18 cellular contexts compared by ENCODE assay signal in the genomic region with DNA sequence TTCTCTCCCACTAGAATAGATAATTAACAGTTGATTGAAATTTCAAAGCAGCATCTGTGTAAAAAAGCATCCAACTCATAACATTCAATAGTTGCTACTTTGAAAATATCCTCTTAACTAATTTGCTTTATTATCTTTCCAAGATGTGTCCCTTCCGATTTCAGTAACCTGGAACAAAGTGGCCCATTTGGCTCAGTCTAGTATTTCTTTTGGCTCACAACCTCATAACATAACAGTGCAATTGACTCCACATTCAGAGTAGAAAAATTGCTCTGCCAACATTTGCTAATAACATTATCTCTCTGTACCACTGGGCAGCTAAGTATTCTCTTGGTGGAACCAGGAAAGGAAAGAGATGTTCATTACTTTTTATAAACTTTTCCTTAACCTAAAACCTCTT.
DNase-seq lines count a peak whose midpoint lies in the region; ATAC-seq and TF ChIP-seq lines count a peak whose summit lies in the region.
"Had no signal": no experiment of that assay in that cellular context is flagged by ENCODE, and none has a peak within 500 bp of the region (broad histone marks: within the 10 kb centered on the region; RNA-seq: fewer than 3 reads in every experiment).

No MANE protein-coding gene starts in this region.

- WGBS in heart left ventricle, 4 donors: 33 to 45% (median 37%) methylated on average over 1 of the region's 1 CpG
- WGBS in aorta, 2 donors: 2 to 8% methylated on average over 1 of the region's 1 CpG

- no peak for TF ChIP-seq CTCF in heart left ventricle (IDR thresholded peaks at IDR 0.05)

- intact Hi-C loops in heart left ventricle (cut with DNase I) (loop anchor here in 1 of 10 donors (2.0 to 10.0 kb wide), 2 partner anchors 66 to 604 kb away; partner anchors contain the start of gene EFNB2), aorta (cut with DNase I) (no loop called here)

- no peaks in the 10 kb centered on the region for H3K9me3 ChIP-seq in adipocyte (ENCODE audit: control insufficient read depth, low read length)
- no peaks in the 10 kb centered on the region for H3K9me3 ChIP-seq in heart left ventricle
- no peaks in the 10 kb centered on the region for H3K9me3 ChIP-seq in aorta (ENCODE audit: control insufficient read depth, low read length)
- H3K9me3 ChIP-seq: BLaER1, SJSA1 had no signal

- no peak overlapping the region for H3K9ac ChIP-seq in adipocyte (ENCODE audit: low read length)
- H3K9ac ChIP-seq: BLaER1 had no signal

- TF ChIP-seq POLR2A in heart left ventricle (IDR thresholded peaks at IDR 0.05): no peak

- ATAC-seq in heart left ventricle (peak; percentile 77 to 83 (median 80)), GM21576 (IDR thresholded peaks at IDR 0.05; ENCODE audit: unreplicated experiment) (no peak), aorta (ENCODE audit: low FRiP score) (no peak), HG03139 (IDR thresholded peaks at IDR 0.05; ENCODE audit: unreplicated experiment) (no peak)
- ATAC-seq: CD8-positive, alpha-beta T cell had no signal

- no peaks in the 10 kb centered on the region for H3K36me3 ChIP-seq in adipocyte (ENCODE audit: control insufficient read depth, insufficient read depth, low read length, severe bottlenecking)
- no peaks in the 10 kb centered on the region for H3K36me3 ChIP-seq in heart left ventricle
- no peaks in the 10 kb centered on the region for H3K36me3 ChIP-seq in aorta (ENCODE audit: control insufficient read depth in 1 of 2, insufficient read depth in 2 of 2, low read length in 1 of 2)
- H3K36me3 ChIP-seq: BLaER1, SJSA1 had no signal

- peak overlapping the region in 6 of 12 donors; percentile 16 to 63 (median 34) for H3K27ac ChIP-seq in heart left ventricle
- H3K27ac ChIP-seq in aorta (ENCODE audit: low read depth in 1 of 2, low read length in 2 of 2): no peak overlapping the region
- H3K27ac ChIP-seq: BLaER1, SJSA1 had no signal

- H3K4me3 ChIP-seq in adipocyte (ENCODE audit: low read length) (no peak overlapping the region), heart left ventricle (no peak overlapping the region), aorta (ENCODE audit: low read length in 2 of 2) (no peak overlapping the region)
- H3K4me3 ChIP-seq: BLaER1, SJSA1 had no signal

- DNase-seq in NCI-H1105 treated with DMSO at 0.1 percent for 48 hours (lab: John Stamatoyannopoulos, UW): peak; percentile 21
- DNase-seq in NCI-H1105 (lab: John Stamatoyannopoulos, UW): no peak
- DNase-seq in adipocyte (ENCODE audit: low read depth): peak; percentile 48
- DNase-seq in heart left ventricle: no peak
- DNase-seq in pons (ENCODE audit: low spot score): peak; percentile 7
- no peak for DNase-seq in aorta
- DNase-seq: CD8-positive, alpha-beta T cell; GF-D8; GOT3; KBM-7; NCI-H2107; NCI-H2227 treated with DMSO at 0.1 percent for 48 hours; NCI-H526; OCI-M1 had no signal

- no peaks in the 10 kb centered on the region for H3K27me3 ChIP-seq in adipocyte (replicated peaks; ENCODE audit: control insufficient read depth, insufficient read depth, low read length)
- H3K27me3 ChIP-seq in heart left ventricle: no peaks in the 10 kb centered on the region
- H3K27me3 ChIP-seq in aorta (ENCODE audit: control insufficient read depth in 1 of 2, insufficient read depth in 2 of 2, low read length in 1 of 2): no peaks in the 10 kb centered on the region
- H3K27me3 ChIP-seq: BLaER1 had no signal

- peaks cover 18% of the 10 kb centered on the region for H3K4me1 ChIP-seq in adipocyte (ENCODE audit: control insufficient read depth, insufficient read depth, low read length)
- peaks cover 0 to 35% (median 13%) of the 10 kb centered on the region in 12 donors for H3K4me1 ChIP-seq in heart left ventricle
- peaks cover 1 to 2% of the 10 kb centered on the region in 2 donors for H3K4me1 ChIP-seq in aorta (ENCODE audit: control insufficient read depth in 1 of 2, insufficient read depth in 2 of 2, low read length in 2 of 2)
- H3K4me1 ChIP-seq: BLaER1, SJSA1 had no signal

Comparison
In these comparisons a context has a peak if more than half of its experiments do, and no peak if none do; other contexts are left out.
1. DNase-seq: peak in NCI-H1105 treated with DMSO at 0.1 percent for 48 hours (single experiment), adipocyte (single experiment) and pons (single experiment); none in NCI-H1105 (single experiment), heart left ventricle (0 of 5) and aorta (0 of 2).
2. ATAC-seq: peak in heart left ventricle (4 of 4); none in GM21576 (single experiment), aorta (single experiment) and HG03139 (single experiment).